8 cellular contexts compared by ENCODE assay signal in the genomic region with DNA sequence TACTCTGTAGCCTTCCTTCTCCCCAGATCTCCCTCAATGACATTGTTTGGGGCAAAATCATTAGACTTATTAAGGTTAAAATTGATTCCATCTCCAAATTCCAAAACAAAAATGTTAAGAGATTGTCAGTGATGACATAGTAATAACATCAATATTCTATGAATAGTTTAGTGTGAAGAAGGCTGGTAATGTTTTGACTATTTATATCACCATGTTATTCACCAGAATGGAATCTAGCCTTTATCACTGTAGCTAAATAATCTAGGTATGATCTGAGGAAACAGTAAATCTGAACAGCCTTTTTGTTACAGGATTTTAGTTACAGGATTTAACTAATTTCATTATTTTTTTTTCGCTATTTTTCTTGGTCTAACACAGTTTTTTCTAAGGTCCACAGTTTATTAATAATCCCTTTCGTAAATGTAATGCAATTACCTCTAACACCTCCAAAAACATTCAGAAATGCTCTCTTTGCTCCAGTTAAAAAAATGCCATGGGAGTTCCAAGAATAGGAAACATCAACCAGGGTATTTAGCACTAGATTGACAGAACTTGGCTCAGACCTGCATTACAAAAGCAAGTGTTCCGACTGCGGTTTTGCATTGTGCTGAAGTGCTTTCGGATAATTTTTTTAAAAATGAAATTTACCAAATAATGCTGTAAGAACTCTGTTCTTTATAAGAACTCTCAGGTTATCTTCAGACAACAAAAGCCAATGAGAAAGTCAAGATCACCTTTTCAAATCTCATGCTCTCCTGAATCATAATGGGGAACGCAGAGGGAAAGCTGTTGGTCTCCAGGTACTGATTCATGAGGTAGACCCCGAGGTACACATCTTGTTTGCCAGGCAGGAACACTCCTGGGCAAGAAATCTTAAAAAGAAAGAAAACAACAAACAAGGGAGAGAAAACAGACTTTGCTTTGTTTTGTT. TPM values are rescaled to one million over a fixed set of nuclear protein-coding genes. Genes with fewer than 3 reads are reported as not detected.
DNase-seq lines count a peak whose midpoint lies in the region; ATAC-seq and TF ChIP-seq lines count a peak whose summit lies in the region.

No MANE protein-coding gene starts in this region.

- H3K27ac ChIP-seq in IMR-90 (ENCODE audit: insufficient read depth, low read length), result no peak overlapping the region
- peak overlapping the region; percentile 77 to 98 (median 94) for H3K27ac ChIP-seq in body of pancreas

- H3K18ac ChIP-seq in IMR-90 (ENCODE audit: low read depth, low read length), result peak overlapping the region; percentile 80; the same call in 1 of the 2 replicates

- peak overlapping the region; percentile 39; the same call in 1 of the 2 replicates for H4K91ac ChIP-seq in IMR-90 (ENCODE audit: insufficient read depth, low read depth, low read length)

- peaks cover 9 to 14% of the 10 kb centered on the region in 2 experiments; a peak in 3 of 4 replicates for H3K79me1 ChIP-seq in IMR-90 (ENCODE audit: low read depth in 1 of 2, low read length in 2 of 2)

- TF ChIP-seq POLR2A in IMR-90 (IDR thresholded peaks at IDR 0.05; ENCODE audit: low read depth, low read length) (no peak), body of pancreas (IDR thresholded peaks at IDR 0.05) (no peak)

- POLR2A ChIA-PET in IMR-90 (lab: Charles Lee; ENCODE audit: unreplicated experiment), result no interaction called here

- H3K36me3 Mint-ChIP-seq in memory B cell, result no peaks in the 10 kb centered on the region

- TF ChIP-seq CTCF in IMR-90 (conservative IDR thresholded peaks at IDR 0.05; ENCODE audit: low read depth, low read length) (no peak), body of pancreas (IDR thresholded peaks at IDR 0.05) (no peak)

- H3K27me3 Mint-ChIP-seq in memory B cell, result no peaks in the 10 kb centered on the region

- H3K4me2 ChIP-seq in IMR-90 (ENCODE audit: low read depth, low read length), result peak overlapping the region; percentile 93

- peak overlapping the region; percentile 77; the same call in 1 of the 2 replicates for H3K14ac ChIP-seq in IMR-90 (replicated peaks; ENCODE audit: low read depth, low read length)

- in situ Hi-C loops in IMR-90 (cut with MboI; ENCODE audit: low sequenced_read_pairs), result no loop called here

- H2BK120ac ChIP-seq in IMR-90 (ENCODE audit: low read depth, low read length), result peak overlapping the region; percentile 59

- H3K9ac ChIP-seq in IMR-90 (ENCODE audit: low read depth, low read length), result peak overlapping the region; percentile 73

- peak overlapping the region in 1 of 2 experiments; percentile 78; a peak in 3 of 4 replicates for H4K8ac ChIP-seq in IMR-90 (ENCODE audit: low read depth in 2 of 2, low read length in 2 of 2)

- H2AK9ac ChIP-seq in IMR-90 (replicated peaks; ENCODE audit: low read depth, low read length, poor library complexity), result no peak overlapping the region

- peak overlapping the region; percentile 41; the same call in 1 of the 2 replicates for H3K23ac ChIP-seq in IMR-90 (ENCODE audit: low read depth, low read length)

- H3K4me1 ChIP-seq in IMR-90 (ENCODE audit: control insufficient read depth, insufficient read depth, low read length), result peaks cover 9% of the 10 kb centered on the region
- H3K4me1 ChIP-seq in body of pancreas, result peaks cover 57% of the 10 kb centered on the region

- H3K9me3 Mint-ChIP-seq in memory B cell, result no peaks in the 10 kb centered on the region

- CTCF ChIA-PET in IMR-90 (lab: Yijun Ruan, JAX), result interaction anchor here (0.5 to 1.2 kb wide), 3 partner anchors 14 to 1266 kb away, joined by 3 to 5 read pairs (median 3); no protein-coding TSS in a partner anchor

- ATAC-seq in IMR-90 (ENCODE audit: low read depth) (no peak), body of pancreas (no peak), memory B cell (ENCODE audit: low read depth) (no peak), GM18861 (IDR thresholded peaks at IDR 0.05; ENCODE audit: unreplicated experiment) (no peak), HG03196 (IDR thresholded peaks at IDR 0.05; ENCODE audit: unreplicated experiment) (no peak)

- peak overlapping the region; percentile 87 for H3K4me3 Mint-ChIP-seq in memory B cell

- peak overlapping the region; percentile 43; the same call in 1 of the 3 replicates for H2BK15ac ChIP-seq in IMR-90 (ENCODE audit: low read depth, low read length)

- no TSS peak for BruUV-seq in IMR-90 (replicated peaks; lab: Mats Ljungman, UMichigan)

- peak overlapping the region; percentile 86 for H4K5ac ChIP-seq in IMR-90 (ENCODE audit: low read depth, low read length)

- intact Hi-C loops in IMR-90 (cut with micrococcal nuclease) (loop anchor here (10.0 kb wide), 1 partner anchor 347 kb away; no protein-coding TSS in a partner anchor), body of pancreas (cut with DNase I) (no loop called here)

- H4K20me1 ChIP-seq in IMR-90 (ENCODE audit: insufficient read depth, low read length), result no peaks in the 10 kb centered on the region

- H3K9me3 ChIP-seq in IMR-90 (ENCODE audit: control insufficient read depth, insufficient read depth, low read length) (no peaks in the 10 kb centered on the region), body of pancreas (no peaks in the 10 kb centered on the region)

- H3K27me3 ChIP-seq in IMR-90 (ENCODE audit: control insufficient read depth, insufficient read depth, low read length), result no peaks in the 10 kb centered on the region
- H3K27me3 ChIP-seq in body of pancreas, result no peaks in the 10 kb centered on the region

- H3K4me3 ChIP-seq in GM08714 (ENCODE audit: low read length), result peak overlapping the region; percentile 81; the same call in 1 of the 2 replicates
- peak overlapping the region; percentile 91 for H3K4me3 ChIP-seq in IMR-90 (ENCODE audit: insufficient read depth, low read depth, low read length)
- H3K4me3 ChIP-seq in body of pancreas, result no peak overlapping the region

- H2AFZ ChIP-seq in IMR-90 (replicated peaks; ENCODE audit: low read length, poor library complexity), result peak overlapping the region; percentile 96

- WGBS in IMR-90 (ENCODE audit: extremely low coverage in 2 of 2, insufficient read length in 1 of 2), 2 experiments, result no CpG with 5 or more reads among the region's 7 CpGs
- 15 to 16% methylated on average over 7 of the region's 7 CpGs for WGBS in body of pancreas, 2 donors

- no peak for TF ChIP-seq RAD21 in IMR-90 (IDR thresholded peaks at IDR 0.05; ENCODE audit: low read length)

- no peak overlapping the region for H2AK5ac ChIP-seq in IMR-90 (ENCODE audit: low read depth, low read length)

- DNase-seq in IMR-90 (peak; percentile 55), body of pancreas (no peak), memory B cell (ENCODE audit: low spot score in 2 of 2) (no peak)
- no peak for DNase-seq in activated CD4-positive, CD25-positive, alpha-beta regulatory T cell (lab: John Stamatoyannopoulos, UW)
- no peak for DNase-seq in activated effector memory CD4-positive, alpha-beta T cell treated with anti-CD3 and anti-CD28 coated beads, Interleukin-2, amount 50 U/mL, for 16 hours

- dilution Hi-C loops in IMR-90 (cut with HindIII; ENCODE audit: low sequenced_read_pairs, unreplicated experiment), result no loop called here

- H2BK20ac ChIP-seq in IMR-90 (ENCODE audit: low read depth, low read length), result peak overlapping the region; percentile 50; the same call in 1 of the 2 replicates

- H3K36me3 ChIP-seq in IMR-90 (ENCODE audit: control insufficient read depth, insufficient read depth, low read length) (no peaks in the 10 kb centered on the region), body of pancreas (replicated peaks in 1 of 2; ENCODE audit: insufficient read depth in 1 of 2, low read depth in 2 of 2) (no peaks in the 10 kb centered on the region)

- peak overlapping the region; percentile 68 for H3K27ac Mint-ChIP-seq in memory B cell

- no peak overlapping the region for H3K56ac ChIP-seq in IMR-90 (ENCODE audit: extremely low read depth, insufficient read depth, low read length)

- H2BK5ac ChIP-seq in IMR-90 (ENCODE audit: low read depth, low read length, poor library complexity, severe bottlenecking), result no peak overlapping the region

- peaks cover 40% of the 10 kb centered on the region for H3K4me1 Mint-ChIP-seq in memory B cell

- H3K9me1 ChIP-seq in IMR-90 (ENCODE audit: insufficient read depth, low read length), result peaks cover 8% of the 10 kb centered on the region

- peak overlapping the region; percentile 85 for H3K4ac ChIP-seq in IMR-90 (ENCODE audit: low read depth, low read length)

TF ChIP-seq in IMR-90, 13 proteins besides CTCF, POLR2A, EP300 and RAD21 (continues in another document):
- TF ChIP-seq RCOR1 (IDR thresholded peaks at IDR 0.05; ENCODE audit: insufficient replicate concordance, low read length), result no peak
- no peak for TF ChIP-seq ELK1 (IDR thresholded peaks at IDR 0.05; ENCODE audit: borderline replicate concordance, low read depth, low read length)
- no peak for TF ChIP-seq MAFK (IDR thresholded peaks at IDR 0.05; ENCODE audit: low read depth, low read length)
- TF ChIP-seq BHLHE40 (IDR thresholded peaks at IDR 0.05; ENCODE audit: low read depth, low read length), result no peak
- TF ChIP-seq SMC3 (IDR thresholded peaks at IDR 0.05; ENCODE audit: low read depth, low read length), result no peak
- no peak for TF ChIP-seq FOS (IDR thresholded peaks at IDR 0.05; ENCODE audit: low read depth, low read length)
- TF ChIP-seq CHD1 (IDR thresholded peaks at IDR 0.05; ENCODE audit: low read depth, low read length), result no peak

RNA-seq across cellular contexts. Expression of gene PLPP6, which starts 0.7 kb away (rescaled TPM):
- total RNA-seq in IMR-90 (2012; rRNA removed) (3.3 and 3.4 TPM in 2 replicates), body of pancreas (10 to 100 TPM; 16.2 to 17.1 TPM)
- 5.3 and 5.9 TPM in 2 replicates for polyA plus RNA-seq in IMR-90 (2012; rRNA removed)
- 3.1 and 4.9 TPM in 2 replicates for polyA plus RNA-seq in IMR-90 (2012; cell fraction: cytosol; rRNA removed)
- 2.8 and 4.1 TPM in 2 replicates for polyA plus RNA-seq in IMR-90 (2012; cell fraction: nucleus; rRNA removed; ENCODE audit: low replicate concordance)

RNA-seq across cellular contexts. Expression of gene SPATA6L, which starts 4.8 kb away (rescaled TPM):
- total RNA-seq in IMR-90 (2012; rRNA removed), result 0.18 and 0.28 TPM in 2 replicates
- polyA plus RNA-seq in IMR-90 (2012; rRNA removed), result 0.60 and 0.84 TPM in 2 replicates
- 0.04 TPM in 1 of 2 replicates, not detected in the other for polyA plus RNA-seq in IMR-90 (2012; cell fraction: cytosol; rRNA removed)
- 0.47 and 1.4 TPM in 2 replicates for polyA plus RNA-seq in IMR-90 (2012; cell fraction: nucleus; rRNA removed; ENCODE audit: low replicate concordance)
- total RNA-seq in body of pancreas, result 10 to 100 TPM in 1 of 2 donors, 1 to 10 TPM in 1; 3.6 to 10.9 TPM

RNA-seq across cellular contexts. Expression of gene CDC37L1, which starts 17.9 kb away (rescaled TPM):
- total RNA-seq in IMR-90 (2012; rRNA removed) (6.6 and 12.8 TPM in 2 replicates), body of pancreas (1 to 10 TPM; 7.9 to 9.9 TPM)
- polyA plus RNA-seq in IMR-90 (2012; rRNA removed), result 6.5 and 7.3 TPM in 2 replicates
- polyA plus RNA-seq in IMR-90 (2012; cell fraction: cytosol; rRNA removed), result 4.3 and 7.5 TPM in 2 replicates
- polyA plus RNA-seq in IMR-90 (2012; cell fraction: nucleus; rRNA removed; ENCODE audit: low replicate concordance), result 2.7 and 4.3 TPM in 2 replicates

Comparison
In these comparisons a context has a peak if more than half of its experiments do, and no peak if none do; other contexts are left out.
1. H3K4me3 ChIP-seq: peak in GM08714 (single experiment) and IMR-90 (single experiment); none in body of pancreas (0 of 2).